19 cellular contexts compared by ENCODE assay signal in the genomic region with DNA sequence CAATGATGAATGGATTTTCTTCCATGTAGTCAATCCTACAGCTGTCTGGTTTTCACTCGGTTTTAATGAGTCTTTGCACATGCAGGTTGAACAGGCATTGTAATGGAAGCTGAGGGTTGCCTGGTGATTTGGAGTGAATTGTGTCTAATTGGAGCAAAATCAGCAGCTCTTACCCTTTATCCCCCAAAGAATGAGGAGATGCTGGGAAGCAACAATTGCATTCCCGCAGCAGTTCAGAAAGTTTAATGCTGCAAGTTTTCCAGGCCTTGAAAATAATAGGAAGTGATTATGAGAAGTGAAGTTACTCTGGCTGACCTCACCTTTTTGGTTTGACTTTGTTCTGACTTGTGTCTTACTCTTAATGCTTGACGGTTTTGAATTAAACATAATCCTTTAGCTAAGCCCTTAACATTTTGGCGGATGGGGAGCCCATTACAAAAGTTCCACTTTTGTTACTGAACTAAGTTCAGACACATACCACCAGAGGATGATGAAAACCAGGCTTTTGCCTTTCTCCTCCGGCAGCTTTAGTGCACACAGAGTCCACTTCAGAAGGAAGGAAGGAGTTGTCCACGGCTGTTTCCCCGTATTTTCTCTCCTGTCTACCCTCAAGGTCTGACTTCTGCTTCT.
A peak's percentile ranks its signal among the peaks of the same experiment; 100 is the strongest.
DNase-seq lines count a peak whose midpoint lies in the region; TF ChIP-seq lines count a peak whose summit lies in the region.
"Had no signal": no experiment of that assay in that cellular context is flagged by ENCODE, and none has a peak within 500 bp of the region (broad histone marks: within the 10 kb centered on the region; RNA-seq: fewer than 3 reads in every experiment).

No MANE protein-coding gene starts in this region.

- H3K36me3 ChIP-seq in esophagus squamous epithelium (no peaks in the 10 kb centered on the region), trophoblast cell (ENCODE audit: control insufficient read depth in 1 of 2, insufficient read depth in 2 of 2, low read length in 2 of 2) (no peaks in the 10 kb centered on the region)
- H3K36me3 ChIP-seq: BLaER1, SJSA1 had no signal

- DNase-seq in NOMO-1 treated with dmso at 0.1 percent for 144 hours (lab: John Stamatoyannopoulos, UW; ENCODE audit: unreplicated experiment) (peak; percentile 17), NOMO-1 (lab: John Stamatoyannopoulos, UW; ENCODE audit: unreplicated experiment in 2 of 2) (no peak), esophagus squamous epithelium (lab: John Stamatoyannopoulos, UW) (no peak), trophoblast cell (no peak), NCI-H128 (lab: John Stamatoyannopoulos, UW; ENCODE audit: unreplicated experiment) (no peak), NCI-H526 treated with DMSO at 0.1 percent for 48 hours (lab: John Stamatoyannopoulos, UW) (no peak), ureter (ENCODE audit: low spot score) (no peak)
- DNase-seq in stimulated activated CD4-positive, alpha-beta T cell treated with anti-CD3 and anti-CD28 coated beads, Interleukin-4, amount 100 ng/mL, for 24 hours, result no peak
- DNase-seq: CD8-positive, alpha-beta memory T cell; DMS 273 treated with DMSO at 0.1 percent for 48 hours; H9; NCI-H1436; NCI-H2029; NCI-H2171; NCI-H446 treated with DMSO at 0.1 percent for 48 hours; NCI-H748 treated with DMSO at 0.1 percent for 48 hours had no signal

- no peak overlapping the region for H3K18ac ChIP-seq in trophoblast cell (ENCODE audit: low read length)

- no peak overlapping the region for H3K9ac ChIP-seq in trophoblast cell (ENCODE audit: low read length)
- H3K9ac ChIP-seq: BLaER1 had no signal

- H2AFZ ChIP-seq in trophoblast cell (ENCODE audit: insufficient read depth, low read length, poor library complexity), result no peak overlapping the region

- H2BK120ac ChIP-seq in trophoblast cell (ENCODE audit: insufficient read depth, low read length, poor library complexity), result no peak overlapping the region

- H2BK12ac ChIP-seq in trophoblast cell (ENCODE audit: low read length), result no peak overlapping the region

- no peak overlapping the region for H4K12ac ChIP-seq in trophoblast cell (ENCODE audit: low read depth, low read length)

- peak in 2 of 6 experiments; percentile 14 to 29 for TF ChIP-seq CTCF in esophagus squamous epithelium (IDR thresholded peaks at IDR 0.05)

- H4K91ac ChIP-seq in trophoblast cell (ENCODE audit: low read depth, low read length), result no peak overlapping the region

- no peak overlapping the region for H3K4me3 ChIP-seq in esophagus squamous epithelium
- H3K4me3 ChIP-seq in trophoblast cell (ENCODE audit: low read depth, low read length), result no peak overlapping the region
- H3K4me3 ChIP-seq: BLaER1, SJSA1 had no signal

- TF ChIP-seq POLR2A in esophagus squamous epithelium (IDR thresholded peaks at IDR 0.05), result no peak

- peaks cover 6% of the 10 kb centered on the region for H3K79me1 ChIP-seq in trophoblast cell (ENCODE audit: low read length)

- H3K14ac ChIP-seq in trophoblast cell (ENCODE audit: low read length), result no peak overlapping the region

- H2AK5ac ChIP-seq in trophoblast cell (ENCODE audit: low read length), result no peak overlapping the region

- H3K4ac ChIP-seq in trophoblast cell (ENCODE audit: low read depth, low read length), result no peak overlapping the region

- H3K27ac ChIP-seq in esophagus squamous epithelium, result peak overlapping the region; percentile 36 to 66 (median 52)
- H3K27ac ChIP-seq in trophoblast cell (ENCODE audit: low read depth, low read length), result peak overlapping the region; percentile 55
- H3K27ac ChIP-seq: 22Rv1, BLaER1, SJSA1 had no signal

- H3K79me2 ChIP-seq in trophoblast cell (ENCODE audit: control insufficient read depth, insufficient read depth, low read length, poor library complexity), result no peaks in the 10 kb centered on the region

- 15 to 31% methylated on average over 7 of the region's 7 CpGs for WGBS in esophagus squamous epithelium, 2 donors
- WGBS in trophoblast cell (ENCODE audit: extremely low coverage, insufficient coverage, insufficient read length), result no CpG with 5 or more reads among the region's 7 CpGs

- no peaks in the 10 kb centered on the region for H3K9me3 ChIP-seq in esophagus squamous epithelium
- no peaks in the 10 kb centered on the region for H3K9me3 ChIP-seq in trophoblast cell (ENCODE audit: insufficient read depth, low read depth, low read length)
- H3K9me3 ChIP-seq: BLaER1, SJSA1 had no signal

- no peaks in the 10 kb centered on the region for H3K27me3 ChIP-seq in esophagus squamous epithelium
- H3K27me3 ChIP-seq in trophoblast cell (ENCODE audit: insufficient read depth, low read length), result no peaks in the 10 kb centered on the region
- H3K27me3 ChIP-seq: BLaER1, SJSA1 had no signal

- H2BK5ac ChIP-seq in trophoblast cell (ENCODE audit: low read depth, low read length, poor library complexity), result no peak overlapping the region

- no peak overlapping the region for H3K4me2 ChIP-seq in trophoblast cell (ENCODE audit: low read length)
- H3K4me2 ChIP-seq: BLaER1 had no signal

- no peak overlapping the region for H4K8ac ChIP-seq in trophoblast cell (ENCODE audit: low read depth, low read length)

- peaks cover 0 to 57% (median 8%) of the 10 kb centered on the region in 3 donors for H3K4me1 ChIP-seq in esophagus squamous epithelium
- peaks cover 0 to 14% of the 10 kb centered on the region in 2 experiments for H3K4me1 ChIP-seq in trophoblast cell (ENCODE audit: control insufficient read depth in 1 of 2, insufficient read depth in 2 of 2, low read length in 2 of 2)
- H3K4me1 ChIP-seq: BLaER1, SJSA1 had no signal

- H3K23ac ChIP-seq in trophoblast cell (ENCODE audit: low read length), result no peak overlapping the region

- intact Hi-C loops in esophagus squamous epithelium (cut with DNase I), result no loop called here
